ENCODE assay signal across 22 cellular contexts in the genomic region with DNA sequence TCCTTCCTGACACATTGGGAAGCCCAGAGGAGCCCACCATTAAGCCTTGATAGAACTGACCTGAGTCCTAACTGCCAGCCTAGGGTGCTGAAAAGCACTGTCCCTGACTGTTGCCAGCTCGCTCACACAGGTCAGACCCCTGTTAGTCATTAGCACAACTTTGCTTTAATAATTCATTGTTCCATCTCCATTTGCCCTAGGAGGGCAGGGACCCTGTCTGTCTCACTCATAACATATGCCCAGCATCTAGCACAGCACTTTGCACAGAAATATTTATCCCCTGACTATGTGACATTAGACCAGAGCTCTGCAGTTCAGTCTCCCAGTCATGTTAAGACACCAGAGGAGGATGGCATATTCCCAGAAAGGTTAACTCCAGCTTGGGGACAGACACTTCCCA.
DNase-seq lines count a peak whose midpoint lies in the region; ATAC-seq and TF ChIP-seq lines count a peak whose summit lies in the region.
"Had no signal": no experiment of that assay in that cellular context is flagged by ENCODE, and none has a peak within 500 bp of the region (broad histone marks: within the 10 kb centered on the region; RNA-seq: fewer than 3 reads in every experiment).

No MANE protein-coding gene starts in this region.

- no peak overlapping the region for H3K4me2 ChIP-seq in mesendoderm (ENCODE audit: low read length)

- ATAC-seq in upper lobe of right lung: no peak
- ATAC-seq: activated T-cell treated with anti-CD3 and anti-CD28 coated beads, Interleukin-2, amount 50 U/mL, for 72 hours; gastrocnemius medialis had no signal

- peaks cover 39% of the 10 kb centered on the region for H3K4me1 Mint-ChIP-seq in nephron progenitor cell
- H3K4me1 Mint-ChIP-seq: naive B cell had no signal

- no peaks in the 10 kb centered on the region for H3K9me3 Mint-ChIP-seq in nephron progenitor cell
- H3K9me3 Mint-ChIP-seq: activated naive CD4-positive, alpha-beta T cell treated with anti-CD3 and anti-CD28 coated beads for 36 hours; activated T-cell treated with anti-CD3 and anti-CD28 coated beads, Interleukin-2, amount 50 U/mL, for 72 hours; memory B cell; naive B cell had no signal

- H3K27me3 Mint-ChIP-seq in nephron progenitor cell (ENCODE audit: low read depth, poor library complexity): no peaks in the 10 kb centered on the region

- peaks cover 31% of the 10 kb centered on the region for H3K79me1 ChIP-seq in mesendoderm (ENCODE audit: low read length)

- no peak for DNase-seq in cardiac muscle cell (ENCODE audit: low read depth in 1 of 2, low spot score in 1 of 2)
- no peak for DNase-seq in cardiac septum (ENCODE audit: low spot score)
- no peak for DNase-seq in breast epithelium (ENCODE audit: low spot score in 2 of 2)
- no peak for DNase-seq in nephron progenitor cell
- no peak for DNase-seq in upper lobe of right lung
- DNase-seq in NCI-H1105 treated with DMSO at 0.1 percent for 48 hours (lab: John Stamatoyannopoulos, UW): no peak
- DNase-seq in activated CD8-positive, alpha-beta memory T cell treated with anti-CD3 and anti-CD28 coated beads for 24 hours: no peak
- DNase-seq in mesendoderm: no peak
- DNase-seq: activated CD4-positive, CD25-positive, alpha-beta regulatory T cell treated with anti-CD3 and anti-CD28 coated beads, Interleukin-2, amount 50 U/mL, for 72 hours; activated naive CD4-positive, alpha-beta T cell treated with anti-CD3 and anti-CD28 coated beads for 36 hours; activated T-cell treated with anti-CD3 and anti-CD28 coated beads, Interleukin-2, amount 50 U/mL, for 72 hours; amygdala; caudate nucleus; erythroblast; naive B cell; NCI-H524 treated with DMSO at 0.1 percent for 48 hours; ovary; T1000 had no signal

- no peak overlapping the region for H2BK15ac ChIP-seq in mesendoderm (replicated peaks; ENCODE audit: low read depth)

- H3K27ac ChIP-seq in cardiac muscle cell (peak overlapping the region; percentile 73), breast epithelium (peak overlapping the region; percentile 14 to 28), upper lobe of right lung (peak overlapping the region; percentile 30), mesendoderm (ENCODE audit: low read depth, low read length) (no peak overlapping the region)
- H3K27ac ChIP-seq: C4-2B, gastrocnemius medialis, ovary, SK-N-MC had no signal

- no peak for TF ChIP-seq POLR2A in breast epithelium (IDR thresholded peaks at IDR 0.05)

- no peak overlapping the region for H4K5ac ChIP-seq in mesendoderm (ENCODE audit: low read length)

- intact Hi-C loops in cardiac septum (cut with DNase I) (no loop called here), breast epithelium (cut with DNase I; ENCODE audit: low total_unique reads) (no loop called here), upper lobe of right lung (cut with DNase I) (no loop called here)

- H3K4me3 ChIP-seq in cardiac muscle cell (no peak overlapping the region), breast epithelium (no peak overlapping the region), upper lobe of right lung (no peak overlapping the region), mesendoderm (ENCODE audit: low read length) (no peak overlapping the region)
- H3K4me3 ChIP-seq: gastrocnemius medialis, ovary, SK-N-MC had no signal

- no peak overlapping the region for H2AK5ac ChIP-seq in mesendoderm (ENCODE audit: low read length)

- H3K18ac ChIP-seq in mesendoderm (ENCODE audit: low read length): no peak overlapping the region

- H3K36me3 Mint-ChIP-seq in nephron progenitor cell (ENCODE audit: low read depth): peaks cover 10% of the 10 kb centered on the region
- H3K36me3 Mint-ChIP-seq: memory B cell, naive B cell had no signal

- H3K4ac ChIP-seq in mesendoderm (ENCODE audit: low read depth, low read length): no peak overlapping the region

- H3K4me3 Mint-ChIP-seq in nephron progenitor cell: no peak overlapping the region
- H3K4me3 Mint-ChIP-seq: activated naive CD4-positive, alpha-beta T cell treated with anti-CD3 and anti-CD28 coated beads for 36 hours; activated T-cell treated with anti-CD3 and anti-CD28 coated beads, Interleukin-2, amount 50 U/mL, for 72 hours; memory B cell had no signal

- no peak overlapping the region for H2BK5ac ChIP-seq in mesendoderm (ENCODE audit: low read length)

- no peak overlapping the region for H3K56ac ChIP-seq in mesendoderm (ENCODE audit: low read length)

- TF ChIP-seq CTCF in cardiac muscle cell (IDR thresholded peaks at IDR 0.05; ENCODE audit: low read depth, low read length) (no peak), breast epithelium (IDR thresholded peaks at IDR 0.05) (no peak), nephron progenitor cell (IDR thresholded peaks at IDR 0.05) (no peak), upper lobe of right lung (IDR thresholded peaks at IDR 0.05) (no peak)

- peak overlapping the region; percentile 23 for H3K27ac Mint-ChIP-seq in nephron progenitor cell
- H3K27ac Mint-ChIP-seq: activated naive CD4-positive, alpha-beta T cell treated with anti-CD3 and anti-CD28 coated beads for 36 hours; activated T-cell treated with anti-CD3 and anti-CD28 coated beads, Interleukin-2, amount 50 U/mL, for 72 hours; memory B cell; naive B cell had no signal

- H3K9me3 ChIP-seq in cardiac muscle cell (ENCODE audit: low read depth): no peaks in the 10 kb centered on the region
- no peaks in the 10 kb centered on the region for H3K9me3 ChIP-seq in breast epithelium
- H3K9me3 ChIP-seq in upper lobe of right lung: no peaks in the 10 kb centered on the region
- H3K9me3 ChIP-seq: gastrocnemius medialis, ovary had no signal

- H3K4me1 ChIP-seq in cardiac muscle cell (ENCODE audit: low read depth): peaks cover 12% of the 10 kb centered on the region
- H3K4me1 ChIP-seq in breast epithelium: peaks cover 4 to 16% of the 10 kb centered on the region in 2 donors
- H3K4me1 ChIP-seq in upper lobe of right lung: peaks cover 80% of the 10 kb centered on the region
- peaks cover 3% of the 10 kb centered on the region for H3K4me1 ChIP-seq in mesendoderm (ENCODE audit: control insufficient read depth, low read depth, low read length)

- peaks cover 19% of the 10 kb centered on the region for H3K79me2 ChIP-seq in mesendoderm (ENCODE audit: control insufficient read depth, insufficient read depth, low read length)

- WGBS in mesendoderm (ENCODE audit: extremely low coverage, insufficient coverage, low lambda C conversion rate): no CpG with 5 or more reads among the region's 1 CpG

- no peak overlapping the region for H3K23ac ChIP-seq in mesendoderm (ENCODE audit: low read length)

- H3K27me3 ChIP-seq in cardiac muscle cell: no peaks in the 10 kb centered on the region
- H3K27me3 ChIP-seq in breast epithelium: no peaks in the 10 kb centered on the region
- no peaks in the 10 kb centered on the region for H3K27me3 ChIP-seq in upper lobe of right lung
- no peaks in the 10 kb centered on the region for H3K27me3 ChIP-seq in mesendoderm (ENCODE audit: insufficient read depth, low read length, poor library complexity)
- H3K27me3 ChIP-seq: gastrocnemius medialis, ovary had no signal

- no peak overlapping the region for H4K8ac ChIP-seq in mesendoderm (ENCODE audit: low read depth, low read length)

- H3K36me3 ChIP-seq in cardiac muscle cell (no peaks in the 10 kb centered on the region), breast epithelium (no peaks in the 10 kb centered on the region), upper lobe of right lung (peaks cover 5% of the 10 kb centered on the region), mesendoderm (ENCODE audit: control insufficient read depth, insufficient read depth, low read length) (no peaks in the 10 kb centered on the region)
- H3K36me3 ChIP-seq: gastrocnemius medialis, ovary had no signal

- H2BK120ac ChIP-seq in mesendoderm (ENCODE audit: low read depth, low read length): no peak overlapping the region

- no peak overlapping the region for H3K9ac ChIP-seq in mesendoderm (ENCODE audit: low read length)
